ENCODE assay signal across 10 cellular contexts in the genomic region with DNA sequence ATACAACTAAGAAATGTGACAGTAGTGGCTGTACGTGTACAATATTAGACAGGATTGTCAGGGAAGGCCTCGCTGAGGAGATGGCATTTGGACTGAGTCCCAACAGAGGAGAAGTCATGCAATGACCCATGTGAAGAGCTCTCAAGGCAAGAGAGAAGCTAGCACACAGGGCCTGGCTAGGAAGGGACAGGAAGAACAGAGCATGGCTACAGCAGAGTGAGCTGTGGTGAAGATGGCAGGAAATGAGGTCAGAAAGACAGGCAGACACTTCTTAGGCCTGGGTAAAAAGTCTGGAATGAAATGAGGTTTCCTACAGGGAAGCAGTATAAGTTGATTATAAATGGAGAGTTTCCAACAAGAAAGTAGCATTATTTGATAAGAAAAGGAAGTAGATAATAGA. TPM values are rescaled to one million over a fixed set of nuclear protein-coding genes. Genes with fewer than 3 reads are reported as not detected.
A peak's percentile ranks its signal among the peaks of the same experiment; 100 is the strongest.
DNase-seq lines count a peak whose midpoint lies in the region; ATAC-seq, FAIRE-seq and TF ChIP-seq lines count a peak whose summit lies in the region.
"Had no signal": no experiment of that assay in that cellular context is flagged by ENCODE, and none has a peak within 500 bp of the region (broad histone marks: within the 10 kb centered on the region; RNA-seq: fewer than 3 reads in every experiment).

No MANE protein-coding gene starts in this region.

- peaks cover 18% of the 10 kb centered on the region for H3K36me3 Mint-ChIP-seq in activated CD4-positive, alpha-beta T cell treated with anti-CD3 and anti-CD28 coated beads, Interleukin-2, amount 10 ng/mL, durations not matched to agents 7 days and 5 days (ENCODE audit: low read depth)

- H2BK120ac ChIP-seq in trophoblast cell (ENCODE audit: insufficient read depth, low read length, poor library complexity): no peak overlapping the region

- H3K79me1 ChIP-seq in trophoblast cell (ENCODE audit: low read length): peaks cover 9% of the 10 kb centered on the region

- peak overlapping the region; percentile 43 for H3K27ac Mint-ChIP-seq in activated CD4-positive, alpha-beta T cell treated with anti-CD3 and anti-CD28 coated beads, Interleukin-2, amount 10 ng/mL, durations not matched to agents 7 days and 5 days

- H3K4me2 ChIP-seq in GM12878 (ENCODE audit: control insufficient read depth, insufficient read depth): no peak overlapping the region
- no peak overlapping the region for H3K4me2 ChIP-seq in trophoblast cell (ENCODE audit: low read length)

- H3K4me3 ChIP-seq in GM12878: no peak overlapping the region
- no peak overlapping the region for H3K4me3 ChIP-seq in trophoblast cell (ENCODE audit: low read depth, low read length)
- H3K4me3 ChIP-seq in colonic mucosa: no peak overlapping the region

- H4K20me1 ChIP-seq in GM12878 (ENCODE audit: control insufficient read depth, insufficient read depth): no peaks in the 10 kb centered on the region

- peak overlapping the region; percentile 10 for H3K18ac ChIP-seq in trophoblast cell (ENCODE audit: low read length)

- H2AK5ac ChIP-seq in trophoblast cell (ENCODE audit: low read length): no peak overlapping the region

- CTCF ChIA-PET in activated CD4-positive, alpha-beta T cell treated with anti-CD3 and anti-CD28 coated beads, Interleukin-2, amount 10 ng/mL, durations not matched to agents 7 days and 5 days (lab: Charles Lee): interaction anchor here (0.6 to 1.3 kb wide), 4 partner anchors 10 to 290 kb away, joined by 3 to 4 read pairs (median 3); no protein-coding TSS in a partner anchor
- CTCF ChIA-PET in GM12878 (lab: Yijun Ruan, JAX): interaction anchor here (1.0 kb wide), 1 partner anchor 14 kb away, joined by 3 read pairs; no protein-coding TSS in a partner anchor

- POLR2A ChIA-PET in activated CD4-positive, alpha-beta T cell treated with anti-CD3 and anti-CD28 coated beads, Interleukin-2, amount 10 ng/mL, durations not matched to agents 7 days and 5 days (lab: Charles Lee): no interaction called here
- POLR2A ChIA-PET in GM12878 (lab: Charles Lee): no interaction called here

- H2BK12ac ChIP-seq in trophoblast cell (ENCODE audit: low read length): peak overlapping the region; percentile 39

- no peak for TF ChIP-seq CTCF in GM12878 (IDR thresholded peaks at IDR 0.05 in 2 of 3, conservative IDR thresholded peaks at IDR 0.05 in 1 of 3; ENCODE audit: control insufficient read depth in 2 of 3, extremely low read depth in 1 of 3, insufficient read depth in 1 of 3, low read depth in 3 of 3, low read length in 3 of 3)
- no peak for TF ChIP-seq CTCF in colonic mucosa (IDR thresholded peaks at IDR 0.05)

- H3K9ac ChIP-seq in GM12878 (ENCODE audit: control insufficient read depth, insufficient read depth, low read length) (no peak overlapping the region), trophoblast cell (ENCODE audit: low read length) (no peak overlapping the region), colonic mucosa (ENCODE audit: low read depth in 2 of 2, low read length in 2 of 2) (no peak overlapping the region)

- RAD21 ChIA-PET in GM12878 (lab: Charles Lee; ENCODE audit: unreplicated experiment): no interaction called here

- no TSS peak for BruUV-seq in GM12878 (replicated peaks; lab: Mats Ljungman, UMichigan)

- H3K4me1 Mint-ChIP-seq in activated CD4-positive, alpha-beta T cell treated with anti-CD3 and anti-CD28 coated beads, Interleukin-2, amount 10 ng/mL, durations not matched to agents 7 days and 5 days: peaks cover 43% of the 10 kb centered on the region

- H3K23ac ChIP-seq in trophoblast cell (ENCODE audit: low read length): no peak overlapping the region

- no peak overlapping the region for H3K4ac ChIP-seq in trophoblast cell (ENCODE audit: low read depth, low read length)

- peak; percentile 56; the same call in 2 of the 3 replicates for ATAC-seq in GM12878
- ATAC-seq: foreskin keratinocyte had no signal

- TF ChIP-seq EP300 in GM12878 (IDR thresholded peaks at IDR 0.05; ENCODE audit: borderline replicate concordance in 1 of 2, control insufficient read depth in 1 of 2, low read depth in 2 of 2, low read length in 2 of 2): no peak

- H2AFZ ChIP-seq in GM12878 (ENCODE audit: control insufficient read depth, low read depth, low read length) (0 out of 2 replicates have a peak overlapping the region, but pooled peaks have one; percentile 26), trophoblast cell (ENCODE audit: insufficient read depth, low read length, poor library complexity) (no peak overlapping the region)

- H3K36me3 ChIP-seq in GM12878 (ENCODE audit: control insufficient read depth in 2 of 2, insufficient read depth in 2 of 2, low read length in 1 of 2) (no peaks in the 10 kb centered on the region; a peak in 1 of 4 replicates), trophoblast cell (ENCODE audit: control insufficient read depth in 1 of 2, insufficient read depth in 2 of 2, low read length in 2 of 2) (no peaks in the 10 kb centered on the region), colonic mucosa (no peaks in the 10 kb centered on the region)
- H3K36me3 ChIP-seq: neutrophil had no signal

- peaks cover 5% of the 10 kb centered on the region for H3K9me3 Mint-ChIP-seq in activated CD4-positive, alpha-beta T cell treated with anti-CD3 and anti-CD28 coated beads, Interleukin-2, amount 10 ng/mL, durations not matched to agents 7 days and 5 days

- no peak for FAIRE-seq in GM12878 (lab: Jason Lieb, UNC)

- SMC1A ChIA-PET in GM12878 (lab: Charles Lee; ENCODE audit: uncharacterized antibody, unreplicated experiment): interaction anchor here (0.8 to 1.5 kb wide), 4 partner anchors 14 to 111 kb away, joined by 3 read pairs; no protein-coding TSS in a partner anchor

- H4K91ac ChIP-seq in trophoblast cell (ENCODE audit: low read depth, low read length): peak overlapping the region; percentile 25

- in situ Hi-C loops in KBM-7 (cut with MboI; ENCODE audit: low pct_unique_long_range_greater_than_20kb, low sequenced_read_pairs) (no loop called here), GM12878 (cut with MboI) (no loop called here)

- H3K27me3 Mint-ChIP-seq in activated CD4-positive, alpha-beta T cell treated with anti-CD3 and anti-CD28 coated beads, Interleukin-2, amount 10 ng/mL, durations not matched to agents 7 days and 5 days: no peaks in the 10 kb centered on the region

- H2BK5ac ChIP-seq in trophoblast cell (ENCODE audit: low read depth, low read length, poor library complexity): no peak overlapping the region

- no peak for TF ChIP-seq POLR2A in GM12878 (IDR thresholded peaks at IDR 0.05; ENCODE audit: low read depth, low read length)

- WGBS in GM12878 (ENCODE audit: insufficient coverage, insufficient replicate concordance, low lambda C conversion rate, missing lambda C conversion rate): 93% methylated on average over 2 of the region's 2 CpGs
- WGBS in trophoblast cell (ENCODE audit: extremely low coverage, insufficient coverage, insufficient read length): no CpG with 5 or more reads among the region's 2 CpGs

- H3K9me3 ChIP-seq in GM12878 (replicated peaks; ENCODE audit: control insufficient read depth, insufficient read depth, low read length) (no peaks in the 10 kb centered on the region), trophoblast cell (ENCODE audit: insufficient read depth, low read depth, low read length) (no peaks in the 10 kb centered on the region), colonic mucosa (no peaks in the 10 kb centered on the region)
- H3K9me3 ChIP-seq: neutrophil had no signal

- intact Hi-C loops in GM12878 (cut with micrococcal nuclease; ENCODE audit: unreplicated experiment): no loop called here
- intact Hi-C loops in colonic mucosa (cut with DNase I): no loop called here

- H3K27me3 ChIP-seq in GM12878 (replicated peaks in 1 of 2; ENCODE audit: control insufficient read depth in 2 of 2, insufficient read depth in 2 of 2, low read length in 1 of 2) (no peaks in the 10 kb centered on the region), trophoblast cell (ENCODE audit: insufficient read depth, low read length) (no peaks in the 10 kb centered on the region), colonic mucosa (no peaks in the 10 kb centered on the region)
- H3K27me3 ChIP-seq: foreskin keratinocyte, neutrophil had no signal

- H3K27ac ChIP-seq in GM12878 (ENCODE audit: control insufficient read depth, insufficient read depth) (peak overlapping the region; percentile 21; the same call in 1 of the 2 replicates), trophoblast cell (ENCODE audit: low read depth, low read length) (no peak overlapping the region), colonic mucosa (no peak overlapping the region)
- H3K27ac ChIP-seq: foreskin keratinocyte, neutrophil had no signal

- H3K79me2 ChIP-seq in GM12878 (ENCODE audit: control insufficient read depth, insufficient read depth, low read length) (no peaks in the 10 kb centered on the region), trophoblast cell (ENCODE audit: control insufficient read depth, insufficient read depth, low read length, poor library complexity) (no peaks in the 10 kb centered on the region)

- H4K12ac ChIP-seq in trophoblast cell (ENCODE audit: low read depth, low read length): no peak overlapping the region

- TF ChIP-seq RAD21 in GM12878 (IDR thresholded peaks at IDR 0.05; ENCODE audit: insufficient read depth, low read depth, low read length): no peak

- peak overlapping the region; percentile 11 for H3K14ac ChIP-seq in trophoblast cell (ENCODE audit: low read length)

- H3K4me1 ChIP-seq in GM12878 (ENCODE audit: control insufficient read depth, insufficient read depth, low read length): peaks cover 7% of the 10 kb centered on the region
- peaks cover 2 to 6% of the 10 kb centered on the region in 2 experiments for H3K4me1 ChIP-seq in trophoblast cell (ENCODE audit: control insufficient read depth in 1 of 2, insufficient read depth in 2 of 2, low read length in 2 of 2)
- H3K4me1 ChIP-seq in colonic mucosa: no peaks in the 10 kb centered on the region

- no peak overlapping the region for H3K4me3 Mint-ChIP-seq in activated CD4-positive, alpha-beta T cell treated with anti-CD3 and anti-CD28 coated beads, Interleukin-2, amount 10 ng/mL, durations not matched to agents 7 days and 5 days

- DNase-seq in activated CD4-positive, alpha-beta T cell treated with anti-CD3 and anti-CD28 coated beads, Interleukin-2, amount 10 ng/mL, durations not matched to agents 7 days and 5 days: peak; percentile 42
- DNase-seq in activated CD4-positive, alpha-beta T cell treated with anti-CD3 and anti-CD28 coated beads, Interleukin-2, amount 50 U/mL, for 1 hour: no peak
- peak; percentile 62 for DNase-seq in KBM-7
- no peak for DNase-seq in GM12878 (ENCODE audit: low read depth, low spot score)
- no peak for DNase-seq in trophoblast cell
- DNase-seq in OCI-M1 (lab: John Stamatoyannopoulos, UW): no peak
- DNase-seq in colonic mucosa: no peak
- no peak for DNase-seq in NCI-H1105 treated with DMSO at 0.1 percent for 48 hours (lab: John Stamatoyannopoulos, UW)
- DNase-seq: foreskin keratinocyte had no signal

- H4K8ac ChIP-seq in trophoblast cell (ENCODE audit: low read depth, low read length): no peak overlapping the region

RNA-seq across cellular contexts. Expression of gene LEKR1, which starts 33.2 kb away (rescaled TPM):
- under 1 TPM; 0.47 to 0.54 TPM for total RNA-seq in activated CD4-positive, alpha-beta T cell treated with anti-CD3 and anti-CD28 coated beads, Interleukin-2, amount 10 ng/mL, durations not matched to agents 7 days and 5 days
- total RNA-seq in GM12878 (2013; cell fraction: nucleolus; rRNA removed): 13.6 and 45.8 TPM in 2 replicates
- 0.76 and 1.2 TPM in 2 replicates for total RNA-seq in GM12878 (2014; rRNA removed)
- 1.1 and 2.8 TPM in 2 replicates for total RNA-seq in GM12878 (2014; rRNA removed; fragmentation: Illumina TruSeq; extraction: Trizol)
- 1.1 and 1.2 TPM in 2 replicates for total RNA-seq in GM12878 (2021)
- 0.37 TPM for polyA plus RNA-seq in GM12878 (2011; ENCODE audit: low read depth)
- polyA plus RNA-seq in GM12878 (2011; rRNA removed): 0.90 and 3.1 TPM in 2 replicates
- polyA plus RNA-seq in GM12878 (2011; cell fraction: cytosol; rRNA removed): 0.33 and 0.84 TPM in 2 replicates
- polyA plus RNA-seq in GM12878 (2011; cell fraction: nucleus; rRNA removed): 1.1 and 1.7 TPM in 2 replicates
- 0.83 and 1.1 TPM in 2 replicates for polyA plus RNA-seq in GM12878 (2012)
- 0.48 and 2.2 TPM in 2 replicates for polyA plus RNA-seq in GM12878 (2014; fragmentation: Illumina TruSeq; extraction: Trizol)
- polyA plus RNA-seq in GM12878 (2014; fragmentation: Nextera tagmentation; extraction: Ambion mirVana): 1 to 10 TPM; 1.3 to 1.6 TPM
- 1.3 and 1.6 TPM in 2 replicates for polyA plus RNA-seq in GM12878 (2014; rRNA removed)
- polyA plus RNA-seq in GM12878 (2016; fragmentation: Nextera tagmentation; extraction: Ambion mirVana): 1 to 10 TPM; 2.6 to 3.2 TPM
- polyA minus RNA-seq in GM12878 (2011; rRNA and poly(A)+ RNA removed): 2.3 TPM in 2 replicates
- polyA minus RNA-seq in GM12878 (2011; cell fraction: cytosol; rRNA and poly(A)+ RNA removed): not detected in 2 replicates
- 5.2 and 6.0 TPM in 2 replicates for polyA minus RNA-seq in GM12878 (2011; cell fraction: nucleus; rRNA and poly(A)+ RNA removed)
- polyA plus RNA-seq in trophoblast cell (2013): 0.04 and 0.14 TPM in 2 replicates
- total RNA-seq in colonic mucosa: 1 to 10 TPM; 1.6 to 2.0 TPM

Comparison
In these comparisons a context has a peak if more than half of its experiments do, and no peak if none do; other contexts are left out.
1. DNase-seq: peak in activated CD4-positive, alpha-beta T cell treated with anti-CD3 and anti-CD28 coated beads, Interleukin-2, amount 10 ng/mL, durations not matched to agents 7 days and 5 days (single experiment) and KBM-7 (single experiment); none in activated CD4-positive, alpha-beta T cell treated with anti-CD3 and anti-CD28 coated beads, Interleukin-2, amount 50 U/mL, for 1 hour (single experiment), GM12878 (single experiment), trophoblast cell (0 of 2), OCI-M1 (single experiment), colonic mucosa (single experiment) and NCI-H1105 treated with DMSO at 0.1 percent for 48 hours (single experiment).